In genomic region chr11:65574963-65575567, GRCh38 we compare ENCODE assay signal across 8 cellular contexts. TPM values are rescaled to one million over a fixed set of nuclear protein-coding genes. Genes with fewer than 3 reads are reported as not detected.
DNase-seq lines count a peak whose midpoint lies in the region; ATAC-seq and TF ChIP-seq lines count a peak whose summit lies in the region.

No MANE protein-coding gene starts in this region.

- no peak for TF ChIP-seq CTCF in cardiac muscle cell (IDR thresholded peaks at IDR 0.05; ENCODE audit: low read depth, low read length)
- no peak for TF ChIP-seq CTCF in activated B cell treated with CpG ODN at 0.5 μM for 24 hours (IDR thresholded peaks at IDR 0.05)
- TF ChIP-seq CTCF in left ventricle myocardium inferior (IDR thresholded peaks at IDR 0.05; ENCODE audit: borderline replicate concordance): no peak

- H3K27ac ChIP-seq in cardiac muscle cell: no peak overlapping the region
- peak overlapping the region; percentile 97 for H3K27ac ChIP-seq in left ventricle myocardium inferior (replicated peaks)
- H3K27ac ChIP-seq in skin epidermis: peak overlapping the region; percentile 67 to 99 (median 93)

- DNase-seq in cardiac muscle cell (ENCODE audit: low read depth in 1 of 2, low spot score in 1 of 2): no peak
- no peak for DNase-seq in cardiac septum (ENCODE audit: low spot score)
- peak; percentile 47 for DNase-seq in activated B cell treated with CpG ODN at 0.5 μM for 24 hours
- no peak for DNase-seq in left ventricle myocardium inferior
- no peak for DNase-seq in HCEC 1CT
- no peak for DNase-seq in DMS 273 treated with DMSO at 0.1 percent for 48 hours (lab: John Stamatoyannopoulos, UW)
- DNase-seq in dedifferentiated amniotic fluid mesenchymal stem cell (ENCODE audit: extremely low spot score): no peak

- peak overlapping the region; percentile 93 for H3K27ac Mint-ChIP-seq in activated B cell treated with CpG ODN at 0.5 μM for 24 hours

- POLR2A ChIA-PET in activated B cell treated with CpG ODN at 0.5 μM for 24 hours (lab: Charles Lee): interaction anchor here (0.6 to 4.4 kb wide), 12 partner anchors 15 to 443 kb away, joined by 3 to 239 read pairs (median 8); partner anchors contain the start of genes KCNK7, MALAT1, MAP3K11 and PCNX3

- H3K9me3 ChIP-seq in cardiac muscle cell (ENCODE audit: low read depth) (no peaks in the 10 kb centered on the region), left ventricle myocardium inferior (replicated peaks) (no peaks in the 10 kb centered on the region)

- no peaks in the 10 kb centered on the region for H3K9me3 Mint-ChIP-seq in activated B cell treated with CpG ODN at 0.5 μM for 24 hours

- H3K4me1 Mint-ChIP-seq in activated B cell treated with CpG ODN at 0.5 μM for 24 hours: peaks cover 69% of the 10 kb centered on the region

- no peaks in the 10 kb centered on the region for H3K36me3 ChIP-seq in cardiac muscle cell
- H3K36me3 ChIP-seq in left ventricle myocardium inferior: peaks cover 17% of the 10 kb centered on the region

- H3K4me3 ChIP-seq in cardiac muscle cell: peak overlapping the region; percentile 45
- H3K4me3 ChIP-seq in left ventricle myocardium inferior: peak overlapping the region; percentile 86
- H3K4me3 ChIP-seq in skin epidermis: peak overlapping the region; percentile 51 to 73 (median 70)

- ATAC-seq in activated B cell treated with CpG ODN at 0.5 μM for 24 hours (ENCODE audit: low read depth): no peak

- no peaks in the 10 kb centered on the region for H3K27me3 Mint-ChIP-seq in activated B cell treated with CpG ODN at 0.5 μM for 24 hours

- H3K27me3 ChIP-seq in cardiac muscle cell (peaks cover 5% of the 10 kb centered on the region), left ventricle myocardium inferior (ENCODE audit: low read depth) (no peaks in the 10 kb centered on the region)

- CTCF ChIA-PET in activated B cell treated with CpG ODN at 0.5 μM for 24 hours (lab: Charles Lee): interaction anchor here (0.7 to 3.6 kb wide), 6 partner anchors 12 to 40 kb away, joined by 3 to 45 read pairs (median 4); no protein-coding TSS in a partner anchor

- intact Hi-C loops in cardiac septum (cut with DNase I): loop anchor here (1.0 to 2.0 kb wide), 2 partner anchors 14 to 40 kb away; partner anchors contain the start of gene PCNX3
- intact Hi-C loops in activated B cell treated with CpG ODN at 0.5 μM for 24 hours (cut with micrococcal nuclease): loop anchor here (1.0 to 5.0 kb wide), 8 partner anchors 13 to 548 kb away; partner anchors contain the start of genes CFL1, PCNX3, SNX15 and SYVN1
- intact Hi-C loops in left ventricle myocardium inferior (cut with micrococcal nuclease): no loop called here

- peak overlapping the region; percentile 91 for H3K4me3 Mint-ChIP-seq in activated B cell treated with CpG ODN at 0.5 μM for 24 hours

- H3K4me1 ChIP-seq in cardiac muscle cell (ENCODE audit: low read depth): peaks cover 23% of the 10 kb centered on the region
- H3K4me1 ChIP-seq in left ventricle myocardium inferior: peaks cover 80% of the 10 kb centered on the region

- H3K36me3 Mint-ChIP-seq in activated B cell treated with CpG ODN at 0.5 μM for 24 hours (ENCODE audit: low read depth): peaks cover 32% of the 10 kb centered on the region

RNA-seq across cellular contexts. Expression of gene EHBP1L1, which starts 0.8 kb away (rescaled TPM):
- 14.9 and 50.5 TPM in 2 replicates for total RNA-seq in cardiac muscle cell
- polyA plus RNA-seq in cardiac muscle cell: 14.2 and 30.0 TPM in 2 replicates
- total RNA-seq in cardiac septum: 174 TPM
- 143 and 163 TPM in 2 replicates for total RNA-seq in activated B cell treated with CpG ODN at 0.5 μM for 24 hours
- 69.5 TPM for total RNA-seq in left ventricle myocardium inferior

RNA-seq across cellular contexts. Expression of gene FAM89B, which starts 2.7 kb away (rescaled TPM):
- total RNA-seq in cardiac muscle cell: 42.9 and 71.8 TPM in 2 replicates
- polyA plus RNA-seq in cardiac muscle cell: 96.0 and 132 TPM in 2 replicates
- total RNA-seq in cardiac septum: 47.4 TPM
- total RNA-seq in activated B cell treated with CpG ODN at 0.5 μM for 24 hours: 19.1 and 21.6 TPM in 2 replicates
- total RNA-seq in left ventricle myocardium inferior: 40.9 TPM

RNA-seq across cellular contexts. Expression of gene ZNRD2, which starts 4.8 kb away (rescaled TPM):
- total RNA-seq in cardiac muscle cell: 56.6 and 57.4 TPM in 2 replicates
- polyA plus RNA-seq in cardiac muscle cell: 55.7 and 70.5 TPM in 2 replicates
- total RNA-seq in cardiac septum: 28.3 TPM
- 40.9 and 41.0 TPM in 2 replicates for total RNA-seq in activated B cell treated with CpG ODN at 0.5 μM for 24 hours
- 21.1 TPM for total RNA-seq in left ventricle myocardium inferior

RNA-seq across cellular contexts. Expression of gene LTBP3, which starts 16.9 kb away (rescaled TPM):
- total RNA-seq in cardiac muscle cell (61.8 and 98.3 TPM in 2 replicates), cardiac septum (148 TPM), activated B cell treated with CpG ODN at 0.5 μM for 24 hours (25.0 and 25.3 TPM in 2 replicates), left ventricle myocardium inferior (80.3 TPM)
- polyA plus RNA-seq in cardiac muscle cell: 53.7 and 60.9 TPM in 2 replicates

RNA-seq across cellular contexts. Expression of gene KCNK7, which starts 20.5 kb away (rescaled TPM):
- total RNA-seq in cardiac muscle cell (0.25 TPM in 1 of 2 replicates, not detected in the other), cardiac septum (1.5 TPM), activated B cell treated with CpG ODN at 0.5 μM for 24 hours (1.0 and 1.1 TPM in 2 replicates), left ventricle myocardium inferior (0.85 TPM)
- polyA plus RNA-seq in cardiac muscle cell: not detected in 2 replicates
